8 cellular contexts compared by ENCODE assay signal in the genomic region with DNA sequence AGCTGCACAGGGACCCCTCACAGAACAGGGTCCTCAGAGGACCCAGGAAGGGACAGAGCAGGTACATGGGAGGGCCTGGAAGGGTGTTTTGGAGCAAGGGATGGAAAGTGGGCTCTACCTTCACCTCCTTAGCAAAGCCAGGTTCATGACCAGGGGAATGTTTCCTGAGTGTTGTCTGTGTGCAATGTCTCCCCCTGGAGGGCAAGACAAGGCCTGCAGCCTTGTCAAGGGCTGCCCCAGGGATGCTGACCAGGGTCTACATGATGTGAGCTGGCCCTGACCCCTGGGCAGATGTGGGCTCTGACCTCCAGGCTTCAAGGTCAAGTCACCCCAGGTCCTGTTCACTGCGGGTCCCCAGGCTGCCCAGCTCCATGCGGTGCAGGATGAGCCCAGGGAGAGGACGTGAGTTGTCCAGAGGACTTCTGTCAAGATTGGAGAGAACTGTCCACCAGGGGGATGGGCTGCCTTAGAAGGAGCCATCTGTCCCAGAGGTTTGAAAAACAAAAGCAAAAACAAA. TPM values are rescaled to one million over a fixed set of nuclear protein-coding genes. Genes with fewer than 3 reads are reported as not detected.
DNase-seq lines count a peak whose midpoint lies in the region; ATAC-seq, FAIRE-seq and TF ChIP-seq lines count a peak whose summit lies in the region.
"Had no signal": no experiment of that assay in that cellular context is flagged by ENCODE, and none has a peak within 500 bp of the region (broad histone marks: within the 10 kb centered on the region; RNA-seq: fewer than 3 reads in every experiment).

No MANE protein-coding gene starts in this region.

- ATAC-seq in activated B cell treated with CpG ODN at 0.5 μM for 24 hours (ENCODE audit: low read depth), result peak; percentile 87

- peak overlapping the region; percentile 70 for H3K4me3 Mint-ChIP-seq in activated B cell treated with CpG ODN at 0.5 μM for 24 hours

- H3K27ac Mint-ChIP-seq in activated B cell treated with CpG ODN at 0.5 μM for 24 hours, result peak overlapping the region; percentile 80

- H3K9ac ChIP-seq in kidney (ENCODE audit: low read length in 2 of 2), result peak overlapping the region in 1 of 2 donors; percentile 72

- no peaks in the 10 kb centered on the region for H3K27me3 Mint-ChIP-seq in activated B cell treated with CpG ODN at 0.5 μM for 24 hours

- FAIRE-seq in kidney (lab: Jason Lieb, UNC), result no peak

- POLR2A ChIA-PET in activated B cell treated with CpG ODN at 0.5 μM for 24 hours (lab: Charles Lee), result interaction anchor here (1.6 to 3.6 kb wide), 3 partner anchors 60 to 78 kb away, joined by 4 to 43 read pairs (median 30); no protein-coding TSS in a partner anchor

- TF ChIP-seq CTCF in GM12874 (IDR thresholded peaks at IDR 0.05; ENCODE audit: insufficient read depth, low read depth, low read length), result peak; percentile 95
- TF ChIP-seq CTCF in LNCAP (IDR thresholded peaks at IDR 0.05), result peak; percentile 65
- peak; percentile 63 for TF ChIP-seq CTCF in activated B cell treated with CpG ODN at 0.5 μM for 24 hours (IDR thresholded peaks at IDR 0.05)
- peak; percentile 94 for TF ChIP-seq CTCF in cardiac fibroblast (IDR thresholded peaks at IDR 0.05; ENCODE audit: low read depth, low read length)
- peak; percentile 91 for TF ChIP-seq CTCF in kidney (IDR thresholded peaks at IDR 0.05; ENCODE audit: borderline replicate concordance, extremely low read depth, insufficient read depth)

- no peaks in the 10 kb centered on the region for H3K9me3 Mint-ChIP-seq in activated B cell treated with CpG ODN at 0.5 μM for 24 hours

- peak overlapping the region; percentile 87 to 89 for H3K27ac ChIP-seq in kidney (ENCODE audit: low read depth in 2 of 2, low read length in 2 of 2)

- no peak overlapping the region for H3K4me3 ChIP-seq in cardiac fibroblast (replicated peaks in 1 of 2; ENCODE audit: low read depth in 2 of 2, low read length in 2 of 2)
- peak overlapping the region; percentile 67 to 68 for H3K4me3 ChIP-seq in kidney (ENCODE audit: low read length in 2 of 2)

- H3K36me3 ChIP-seq in kidney (ENCODE audit: control insufficient read depth in 1 of 2, insufficient read depth in 2 of 2, low read length in 2 of 2), result no peaks in the 10 kb centered on the region

- H3K9me3 ChIP-seq in kidney (ENCODE audit: control insufficient read depth in 1 of 2, low read length in 2 of 2), result no peaks in the 10 kb centered on the region

- peaks cover 11 to 14% of the 10 kb centered on the region in 2 donors for H3K4me1 ChIP-seq in kidney (ENCODE audit: control insufficient read depth in 1 of 2, insufficient read depth in 1 of 2, low read depth in 1 of 2, low read length in 2 of 2)

- no peaks in the 10 kb centered on the region for H3K36me3 Mint-ChIP-seq in activated B cell treated with CpG ODN at 0.5 μM for 24 hours (ENCODE audit: low read depth)

- H3K4me1 Mint-ChIP-seq in activated B cell treated with CpG ODN at 0.5 μM for 24 hours, result peaks cover 34% of the 10 kb centered on the region

- intact Hi-C loops in activated B cell treated with CpG ODN at 0.5 μM for 24 hours (cut with micrococcal nuclease) (loop anchor here (1.0 to 5.0 kb wide), 4 partner anchors 17 to 79 kb away; no protein-coding TSS in a partner anchor), kidney (cut with DNase I) (no loop called here), posterior vena cava (cut with DNase I) (no loop called here)

- DNase-seq in activated B cell treated with CpG ODN at 0.5 μM for 24 hours (peak; percentile 68), cardiac fibroblast (ENCODE audit: low read depth in 2 of 2) (peak; percentile 68 to 69), kidney (no peak), posterior vena cava (ENCODE audit: low spot score) (no peak)
- peak; percentile 60 for DNase-seq in stimulated activated CD4-positive, alpha-beta T cell treated with anti-CD3 and anti-CD28 coated beads, Interleukin-1b, Interleukin-23, amount 100 ng/mL, for 48 hours

- CTCF ChIA-PET in activated B cell treated with CpG ODN at 0.5 μM for 24 hours (lab: Charles Lee), result interaction anchor here (0.8 to 7.2 kb wide), 16 partner anchors 10 to 96 kb away, joined by 3 to 142 read pairs (median 8); partner anchors contain the start of gene CXCL17

RNA-seq across cellular contexts. Expression of gene CEACAM1, which starts 1.0 kb away (rescaled TPM):
- 7.1 and 9.4 TPM in 2 replicates for total RNA-seq in activated B cell treated with CpG ODN at 0.5 μM for 24 hours
- total RNA-seq in kidney, result 33.1 TPM
- 34.3 TPM for polyA plus RNA-seq in kidney (ENCODE audit: insufficient read depth, low read depth, low replicate concordance)
- total RNA-seq in posterior vena cava, result 1 to 10 TPM; 2.6 to 3.0 TPM
- total RNA-seq: temporal lobe had no signal

Comparison
In these comparisons a context has a peak if more than half of its experiments do, and no peak if none do; other contexts are left out.
1. DNase-seq: peak in activated B cell treated with CpG ODN at 0.5 μM for 24 hours (single experiment), cardiac fibroblast (2 of 2) and stimulated activated CD4-positive, alpha-beta T cell treated with anti-CD3 and anti-CD28 coated beads, Interleukin-1b, Interleukin-23, amount 100 ng/mL, for 48 hours (single experiment); none in kidney (single experiment) and posterior vena cava (single experiment).
2. H3K4me3 ChIP-seq: peak in kidney (2 of 2); none in cardiac fibroblast (0 of 2).
3. Peak in every context shown above with its lines, with median percentiles within 50 percentile points of each other: CTCF ChIP-seq.